ENCODE assay signal across 19 cellular contexts in the genomic region with DNA sequence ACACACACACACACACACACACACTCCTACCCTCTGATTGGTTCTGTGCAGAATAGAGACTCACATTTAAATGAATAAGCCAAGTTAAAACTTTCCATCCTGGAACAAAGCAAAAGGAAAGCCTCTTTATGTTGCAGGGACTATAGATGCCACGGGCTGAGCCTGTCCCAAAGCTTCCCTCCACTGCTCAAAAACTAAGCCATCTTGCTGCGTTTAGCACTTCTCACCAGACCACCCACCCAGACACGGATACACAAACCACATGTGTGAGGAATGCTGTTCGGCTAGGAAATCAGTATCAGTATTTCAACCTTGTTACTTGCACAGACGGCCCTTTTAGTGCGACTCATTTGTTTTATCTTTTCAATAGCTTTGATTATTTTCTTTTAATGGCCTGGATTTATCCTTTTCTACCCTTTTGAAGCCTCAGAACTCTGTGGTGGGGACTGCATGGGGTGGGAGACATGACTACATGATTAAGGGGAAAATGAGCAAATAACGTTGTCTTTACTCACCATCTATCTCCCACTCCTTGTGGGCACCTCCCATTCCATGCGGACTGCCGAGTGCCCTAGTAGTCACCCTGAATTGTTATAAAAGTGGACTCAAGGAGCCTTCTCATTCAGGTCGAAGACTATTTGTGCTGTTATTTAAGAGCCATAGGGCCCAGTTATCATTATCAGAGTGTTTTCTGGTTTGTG.
DNase-seq lines count a peak whose midpoint lies in the region; ATAC-seq and TF ChIP-seq lines count a peak whose summit lies in the region.
"Had no signal": no experiment of that assay in that cellular context is flagged by ENCODE, and none has a peak within 500 bp of the region (broad histone marks: within the 10 kb centered on the region; RNA-seq: fewer than 3 reads in every experiment).

No MANE protein-coding gene starts in this region.

- peaks cover 49% of the 10 kb centered on the region for H3K4me1 Mint-ChIP-seq in activated naive CD8-positive, alpha-beta T cell treated with anti-CD3 and anti-CD28 coated beads, Interleukin-2, amount 10 ng/mL, durations not matched to agents 7 days and 5 days
- peaks cover 28% of the 10 kb centered on the region for H3K4me1 Mint-ChIP-seq in activated naive CD8-positive, alpha-beta T cell treated with anti-CD3 and anti-CD28 coated beads for 36 hours
- peaks cover 14% of the 10 kb centered on the region for H3K4me1 Mint-ChIP-seq in nephron
- H3K4me1 Mint-ChIP-seq: IgD-negative memory B cell had no signal

- intact Hi-C loops in esophagus muscularis mucosa (cut with DNase I): no loop called here

- no peaks in the 10 kb centered on the region for H3K27me3 Mint-ChIP-seq in activated naive CD8-positive, alpha-beta T cell treated with anti-CD3 and anti-CD28 coated beads, Interleukin-2, amount 10 ng/mL, durations not matched to agents 7 days and 5 days
- H3K27me3 Mint-ChIP-seq in activated naive CD8-positive, alpha-beta T cell treated with anti-CD3 and anti-CD28 coated beads for 36 hours: no peaks in the 10 kb centered on the region
- H3K27me3 Mint-ChIP-seq in nephron (ENCODE audit: low read depth): no peaks in the 10 kb centered on the region

- TF ChIP-seq CTCF in esophagus muscularis mucosa (IDR thresholded peaks at IDR 0.05) (no peak), nephron (IDR thresholded peaks at IDR 0.05; ENCODE audit: unreplicated experiment in 3 of 3) (no peak)

- no peak overlapping the region for H3K27ac ChIP-seq in esophagus muscularis mucosa (replicated peaks in 1 of 4)
- H3K27ac ChIP-seq: RWPE1 had no signal

- no peak for ATAC-seq in activated naive CD8-positive, alpha-beta T cell treated with anti-CD3 and anti-CD28 coated beads, Interleukin-2, amount 10 ng/mL, durations not matched to agents 7 days and 5 days (ENCODE audit: low read depth)
- ATAC-seq: activated CD4-positive, CD25-positive, alpha-beta regulatory T cell treated with anti-CD3 and anti-CD28 coated beads, Interleukin-2, amount 50 U/mL, for 24 hours had no signal

- no peaks in the 10 kb centered on the region for H3K27me3 ChIP-seq in esophagus muscularis mucosa
- H3K27me3 ChIP-seq: MG63 had no signal

- peaks cover 6% of the 10 kb centered on the region for H3K9me3 Mint-ChIP-seq in activated naive CD8-positive, alpha-beta T cell treated with anti-CD3 and anti-CD28 coated beads, Interleukin-2, amount 10 ng/mL, durations not matched to agents 7 days and 5 days
- peaks cover 7% of the 10 kb centered on the region for H3K9me3 Mint-ChIP-seq in activated naive CD8-positive, alpha-beta T cell treated with anti-CD3 and anti-CD28 coated beads for 36 hours
- no peaks in the 10 kb centered on the region for H3K9me3 Mint-ChIP-seq in nephron
- H3K9me3 Mint-ChIP-seq: IgD-negative memory B cell; stimulated activated naive CD8-positive, alpha-beta T cell treated with anti-CD3 and anti-CD28 coated beads, Interleukin-15, Interleukin-2, amounts not matched to agents 100 ng/mL and 50 ng/mL, for 24 hours had no signal

- H3K27ac Mint-ChIP-seq in activated naive CD8-positive, alpha-beta T cell treated with anti-CD3 and anti-CD28 coated beads, Interleukin-2, amount 10 ng/mL, durations not matched to agents 7 days and 5 days: peak overlapping the region; percentile 37
- no peak overlapping the region for H3K27ac Mint-ChIP-seq in activated naive CD8-positive, alpha-beta T cell treated with anti-CD3 and anti-CD28 coated beads for 36 hours
- peak overlapping the region; percentile 8 to 70 (median 53) for H3K27ac Mint-ChIP-seq in nephron
- H3K27ac Mint-ChIP-seq: IgD-negative memory B cell; stimulated activated naive CD8-positive, alpha-beta T cell treated with anti-CD3 and anti-CD28 coated beads, Interleukin-15, Interleukin-2, amounts not matched to agents 100 ng/mL and 50 ng/mL, for 24 hours had no signal

- DNase-seq in activated naive CD8-positive, alpha-beta T cell treated with anti-CD3 and anti-CD28 coated beads, Interleukin-2, amount 10 ng/mL, durations not matched to agents 7 days and 5 days: no peak
- no peak for DNase-seq in activated naive CD8-positive, alpha-beta T cell treated with anti-CD3 and anti-CD28 coated beads for 36 hours
- peak; percentile 72 for DNase-seq in esophagus muscularis mucosa (ENCODE audit: extremely low spot score)
- no peak for DNase-seq in HPDE6-E6E7 (ENCODE audit: extremely low spot score)
- DNase-seq in stimulated activated CD4-positive, alpha-beta T cell treated with anti-CD3 and anti-CD28 coated beads, Interleukin-2, amount 100 ng/mL, for 48 hours: no peak
- no peak for DNase-seq in Kasumi-1 (lab: John Stamatoyannopoulos, UW)
- DNase-seq in NCI-H187 (lab: John Stamatoyannopoulos, UW): no peak
- DNase-seq: activated T-cell treated with anti-CD3 and anti-CD28 coated beads, Interleukin-2, amount 50 U/mL, for 48 hours; hippocampal formation; kidney; MG63; NCI-H1436; NCI-H526 treated with DMSO at 0.1 percent for 48 hours; stimulated activated CD4-positive, alpha-beta T cell treated with anti-CD3 and anti-CD28 coated beads, Interleukin-2, amount 100 ng/mL, for 24 hours had no signal

- WGBS in esophagus muscularis mucosa: 56% methylated on average over 10 of the region's 10 CpGs

- no peaks in the 10 kb centered on the region for H3K4me1 ChIP-seq in esophagus muscularis mucosa

- POLR2A ChIA-PET in activated naive CD8-positive, alpha-beta T cell treated with anti-CD3 and anti-CD28 coated beads, Interleukin-2, amount 10 ng/mL, durations not matched to agents 7 days and 5 days (lab: Charles Lee): interaction anchor here (1.1 kb wide), 1 partner anchor 113 kb away, joined by 3 read pairs; no protein-coding TSS in a partner anchor

- H3K4me3 Mint-ChIP-seq in activated naive CD8-positive, alpha-beta T cell treated with anti-CD3 and anti-CD28 coated beads, Interleukin-2, amount 10 ng/mL, durations not matched to agents 7 days and 5 days: no peak overlapping the region
- no peak overlapping the region for H3K4me3 Mint-ChIP-seq in activated naive CD8-positive, alpha-beta T cell treated with anti-CD3 and anti-CD28 coated beads for 36 hours
- H3K4me3 Mint-ChIP-seq in nephron: peak overlapping the region in 1 of 3 experiments; percentile 7
- H3K4me3 Mint-ChIP-seq: IgD-negative memory B cell; stimulated activated naive CD8-positive, alpha-beta T cell treated with anti-CD3 and anti-CD28 coated beads, Interleukin-15, Interleukin-2, amounts not matched to agents 100 ng/mL and 50 ng/mL, for 24 hours had no signal

- no peaks in the 10 kb centered on the region for H3K9me3 ChIP-seq in esophagus muscularis mucosa
- H3K9me3 ChIP-seq: MG63 had no signal

- H3K4me3 ChIP-seq in esophagus muscularis mucosa: no peak overlapping the region
- H3K4me3 ChIP-seq: MG63 had no signal

- no peak for TF ChIP-seq POLR2A in esophagus muscularis mucosa (IDR thresholded peaks at IDR 0.05; ENCODE audit: low read depth)

- H3K36me3 Mint-ChIP-seq in activated naive CD8-positive, alpha-beta T cell treated with anti-CD3 and anti-CD28 coated beads, Interleukin-2, amount 10 ng/mL, durations not matched to agents 7 days and 5 days: peaks cover 56% of the 10 kb centered on the region
- peaks cover 19% of the 10 kb centered on the region for H3K36me3 Mint-ChIP-seq in activated naive CD8-positive, alpha-beta T cell treated with anti-CD3 and anti-CD28 coated beads for 36 hours
- H3K36me3 Mint-ChIP-seq in nephron (ENCODE audit: low read depth): peaks cover 4% of the 10 kb centered on the region
- H3K36me3 Mint-ChIP-seq: IgD-negative memory B cell had no signal

- H3K36me3 ChIP-seq in esophagus muscularis mucosa: peaks cover 0 to under 1% (median 0%) of the 10 kb centered on the region in 4 donors
- H3K36me3 ChIP-seq: MG63 had no signal

- TF ChIP-seq EP300 in esophagus muscularis mucosa (IDR thresholded peaks at IDR 0.05): no peak
